ENCODE assay signal across 8 cellular contexts in genomic region chr14:52553002-52553670, GRCh38. TPM values are rescaled to one million over a fixed set of nuclear protein-coding genes. Genes with fewer than 3 reads are reported as not detected.
DNase-seq lines count a peak whose midpoint lies in the region; ATAC-seq and TF ChIP-seq lines count a peak whose summit lies in the region.

No MANE protein-coding gene starts in this region.

- intact Hi-C loops in CD8-positive, alpha-beta T cell (cut with DNase I, micrococcal nuclease): loop anchor here (2.0 to 10.0 kb wide), 17 partner anchors 154 to 1844 kb away; partner anchors contain the start of genes DDHD1 (in 2 of the 2), FRMD6 (in 2 of the 2), TMX1 (in 2 of the 2) and CDKN3 (in 1 of the 2)

- no peaks in the 10 kb centered on the region for H3K27me3 ChIP-seq in CD8-positive, alpha-beta T cell (ENCODE audit: insufficient read depth, low read length)

- peaks cover 21% of the 10 kb centered on the region for H3K4me1 ChIP-seq in CD8-positive, alpha-beta T cell (ENCODE audit: insufficient read depth, low read length)

- H3K4me1 Mint-ChIP-seq in CD8-positive, alpha-beta T cell (ENCODE audit: low read depth): peaks cover 23% of the 10 kb centered on the region
- peaks cover 50% of the 10 kb centered on the region for H3K4me1 Mint-ChIP-seq in brain

- H3K27ac Mint-ChIP-seq in CD8-positive, alpha-beta T cell: peak overlapping the region; percentile 89
- peak overlapping the region; percentile 97 to 100 (median 99) for H3K27ac Mint-ChIP-seq in brain

- H3K36me3 Mint-ChIP-seq in CD8-positive, alpha-beta T cell: peaks cover 8% of the 10 kb centered on the region
- peaks cover 32% of the 10 kb centered on the region for H3K36me3 Mint-ChIP-seq in brain

- H3K9me3 Mint-ChIP-seq in CD8-positive, alpha-beta T cell: no peaks in the 10 kb centered on the region
- H3K9me3 Mint-ChIP-seq in brain: peaks cover 2 to 19% (median 15%) of the 10 kb centered on the region in 5 experiments

- TF ChIP-seq CTCF in CD8-positive, alpha-beta T cell (IDR thresholded peaks at IDR 0.05): no peak
- TF ChIP-seq CTCF in brain (conservative IDR thresholded peaks at IDR 0.05): no peak

- CTCF ChIA-PET in CD8-positive, alpha-beta T cell (lab: Charles Lee): interaction anchor here (1.1 kb wide), 1 partner anchor 12 kb away, joined by 3 read pairs; no protein-coding TSS in a partner anchor

- peak; percentile 21 for ATAC-seq in CD8-positive, alpha-beta T cell
- peak; percentile 22 for ATAC-seq in GM21526 (IDR thresholded peaks at IDR 0.05; ENCODE audit: low FRiP score, unreplicated experiment)

- H3K36me3 ChIP-seq in CD8-positive, alpha-beta T cell (ENCODE audit: insufficient read depth, low read length): no peaks in the 10 kb centered on the region

- peak; percentile 15 to 67 (median 41) for DNase-seq in CD8-positive, alpha-beta T cell
- DNase-seq in HuH-7.5 (ENCODE audit: low spot score) (peak; percentile 9), T follicular helper cell (ENCODE audit: low read depth) (peak; percentile 17), islet precursor cell (peak; percentile 77), dedifferentiated amniotic fluid mesenchymal stem cell (ENCODE audit: extremely low spot score) (no peak)
- DNase-seq in stimulated activated CD4-positive, alpha-beta T cell treated with anti-CD3 and anti-CD28 coated beads, Interleukin-15, amount 100 ng/mL, for 48 hours (ENCODE audit: low read depth in 2 of 2): peak; percentile 15 to 20

- peak overlapping the region; percentile 95 for H3K4me3 Mint-ChIP-seq in CD8-positive, alpha-beta T cell
- H3K4me3 Mint-ChIP-seq in brain: peak overlapping the region; percentile 97 to 100 (median 99)

- H3K27me3 Mint-ChIP-seq in CD8-positive, alpha-beta T cell (ENCODE audit: low read depth): peaks cover 8% of the 10 kb centered on the region
- H3K27me3 Mint-ChIP-seq in brain: peaks cover 20% of the 10 kb centered on the region

- no peaks in the 10 kb centered on the region for H3K9me3 ChIP-seq in CD8-positive, alpha-beta T cell (ENCODE audit: low read length)

- peak overlapping the region; percentile 77 for H3K4me3 ChIP-seq in CD8-positive, alpha-beta T cell (ENCODE audit: low read depth, low read length)

- H3K27ac ChIP-seq in CD8-positive, alpha-beta T cell (ENCODE audit: low read depth, low read length): peak overlapping the region; percentile 37

- POLR2A ChIA-PET in CD8-positive, alpha-beta T cell (lab: Charles Lee): interaction anchor here (0.9 to 1.8 kb wide), 7 partner anchors 142 to 600 kb away, joined by 3 to 9 read pairs (median 4); partner anchors contain the start of genes DDHD1, ERO1A and PTGER2

RNA-seq across cellular contexts. Expression of gene GPR137C, which starts 0.5 kb away (rescaled TPM):
- under 1 TPM; 0.08 to 0.22 TPM for total RNA-seq in CD8-positive, alpha-beta T cell
- 5.4 TPM for polyA plus RNA-seq in brain (ENCODE audit: insufficient read depth, low read depth, low replicate concordance)

RNA-seq across cellular contexts. Expression of gene TXNDC16, which starts 0.8 kb away (rescaled TPM):
- 10 to 100 TPM; 10.8 to 13.4 TPM for total RNA-seq in CD8-positive, alpha-beta T cell
- polyA plus RNA-seq in brain (ENCODE audit: insufficient read depth, low read depth, low replicate concordance): 23.6 TPM
